17 cellular contexts compared by ENCODE assay signal in the genomic region with DNA sequence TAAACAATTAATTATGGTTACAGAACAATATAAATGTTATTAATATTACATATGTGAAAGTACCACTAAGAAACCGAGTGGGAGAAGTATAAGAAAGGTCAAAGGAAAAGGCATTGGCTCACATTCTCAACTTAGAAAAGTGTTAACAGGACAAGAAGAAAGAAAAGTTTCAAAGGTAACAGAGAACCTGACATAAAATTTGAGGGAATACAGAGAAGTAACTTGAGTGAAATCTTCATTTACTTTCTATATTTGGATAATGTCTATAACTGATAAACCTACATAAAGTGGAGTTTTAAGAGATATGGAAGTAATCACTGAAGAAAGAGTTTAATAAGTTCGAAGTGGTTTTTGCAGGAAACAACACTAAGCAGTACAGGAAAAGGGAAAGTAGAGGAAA. TPM values are rescaled to one million over a fixed set of nuclear protein-coding genes. Genes with fewer than 3 reads are reported as not detected.
DNase-seq lines count a peak whose midpoint lies in the region; ATAC-seq and TF ChIP-seq lines count a peak whose summit lies in the region.
"Had no signal": no experiment of that assay in that cellular context is flagged by ENCODE, and none has a peak within 500 bp of the region (broad histone marks: within the 10 kb centered on the region; RNA-seq: fewer than 3 reads in every experiment).

No MANE protein-coding gene starts in this region.

- peaks cover 98% of the 10 kb centered on the region for H3K79me2 ChIP-seq in hepatocyte

- no peaks in the 10 kb centered on the region for H3K9me2 ChIP-seq in hepatocyte (replicated peaks; ENCODE audit: insufficient read depth)

- 19 to 29% methylated on average over 2 of the region's 2 CpGs for WGBS in heart right ventricle, 2 donors
- 81% methylated on average over 2 of the region's 2 CpGs for WGBS in hepatocyte (ENCODE audit: low lambda C conversion rate, missing lambda C conversion rate)

- no peak overlapping the region for H2AFZ ChIP-seq in hepatocyte

- H3K9me3 ChIP-seq in heart right ventricle (no peaks in the 10 kb centered on the region), hepatocyte (ENCODE audit: low read depth) (no peaks in the 10 kb centered on the region), upper lobe of right lung (no peaks in the 10 kb centered on the region)
- H3K9me3 ChIP-seq: body of pancreas had no signal

- no peak overlapping the region for H3K27ac Mint-ChIP-seq in activated CD8-positive, alpha-beta T cell treated with anti-CD3 and anti-CD28 coated beads, Interleukin-2, amount 10 ng/mL, durations not matched to agents 7 days and 5 days
- H3K27ac Mint-ChIP-seq: activated B cell treated with CpG ODN at 0.5 μM for 24 hours had no signal

- no peak overlapping the region for H3K4me3 ChIP-seq in heart right ventricle
- no peak overlapping the region for H3K4me3 ChIP-seq in hepatocyte
- H3K4me3 ChIP-seq in upper lobe of right lung: no peak overlapping the region
- H3K4me3 ChIP-seq: body of pancreas had no signal

- H3K36me3 ChIP-seq in heart right ventricle (no peaks in the 10 kb centered on the region), hepatocyte (replicated peaks; ENCODE audit: insufficient read depth, low read depth) (no peaks in the 10 kb centered on the region), upper lobe of right lung (no peaks in the 10 kb centered on the region)

- H3K27me3 ChIP-seq in heart right ventricle (no peaks in the 10 kb centered on the region), hepatocyte (no peaks in the 10 kb centered on the region), upper lobe of right lung (no peaks in the 10 kb centered on the region)
- H3K27me3 ChIP-seq: body of pancreas had no signal

- peak overlapping the region; percentile 55 for H3K4me2 ChIP-seq in hepatocyte

- intact Hi-C loops in heart right ventricle (cut with DNase I): no loop called here
- intact Hi-C loops in left ventricle myocardium superior (cut with micrococcal nuclease): no loop called here
- intact Hi-C loops in upper lobe of right lung (cut with DNase I): no loop called here

- DNase-seq in heart right ventricle: no peak
- DNase-seq in left ventricle myocardium superior: no peak
- no peak for DNase-seq in activated CD8-positive, alpha-beta T cell treated with anti-CD3 and anti-CD28 coated beads, Interleukin-2, amount 10 ng/mL, durations not matched to agents 7 days and 5 days
- no peak for DNase-seq in hepatocyte (ENCODE audit: low spot score)
- DNase-seq in upper lobe of right lung: no peak
- no peak for DNase-seq in HuH-7.5 (ENCODE audit: low spot score)
- DNase-seq: activated B cell treated with CpG ODN at 0.5 μM for 24 hours; body of pancreas; effector CD8-positive, alpha-beta T cell; foreskin fibroblast; H9; mammary epithelial cell; NCI-H1694; NCI-H510A; stimulated activated naive CD4-positive, alpha-beta T cell had no signal

- POLR2A ChIA-PET in activated CD8-positive, alpha-beta T cell treated with anti-CD3 and anti-CD28 coated beads, Interleukin-2, amount 10 ng/mL, durations not matched to agents 7 days and 5 days (lab: Charles Lee): no interaction called here

- peak overlapping the region in 6 of 10 donors; percentile 0 to 30 (median 18) for H3K27ac ChIP-seq in heart right ventricle
- peak overlapping the region; percentile 53 for H3K27ac ChIP-seq in hepatocyte
- peak overlapping the region; percentile 15 for H3K27ac ChIP-seq in upper lobe of right lung
- H3K27ac ChIP-seq: body of pancreas had no signal

- ATAC-seq in heart right ventricle (no peak), left ventricle myocardium superior (no peak), upper lobe of right lung (no peak), HG02588 (IDR thresholded peaks at IDR 0.05; ENCODE audit: unreplicated experiment) (no peak), SK-N-SH treated with all-trans-retinoic acid at 6 μM for 48 hours (no peak)
- ATAC-seq in activated CD8-positive, alpha-beta T cell treated with anti-CD3 and anti-CD28 coated beads, Interleukin-2, amount 10 ng/mL, durations not matched to agents 7 days and 5 days: no peak
- ATAC-seq: body of pancreas had no signal

- H3K4me1 ChIP-seq in heart right ventricle (peaks cover 0 to 39% (median 23%) of the 10 kb centered on the region in 9 donors), hepatocyte (ENCODE audit: insufficient read depth) (peaks cover 14% of the 10 kb centered on the region), upper lobe of right lung (peaks cover 14% of the 10 kb centered on the region)

- H3K4me1 Mint-ChIP-seq in activated CD8-positive, alpha-beta T cell treated with anti-CD3 and anti-CD28 coated beads, Interleukin-2, amount 10 ng/mL, durations not matched to agents 7 days and 5 days (ENCODE audit: low read depth): peaks cover 43% of the 10 kb centered on the region

- H3K4me3 Mint-ChIP-seq in activated CD8-positive, alpha-beta T cell treated with anti-CD3 and anti-CD28 coated beads, Interleukin-2, amount 10 ng/mL, durations not matched to agents 7 days and 5 days: peak overlapping the region; percentile 9
- H3K4me3 Mint-ChIP-seq: activated B cell treated with CpG ODN at 0.5 μM for 24 hours, H9 had no signal

- TF ChIP-seq CTCF in heart right ventricle (IDR thresholded peaks at IDR 0.05) (no peak), hepatocyte (IDR thresholded peaks at IDR 0.05; ENCODE audit: poor library complexity) (no peak), upper lobe of right lung (IDR thresholded peaks at IDR 0.05) (no peak)

- peaks cover 6% of the 10 kb centered on the region for H3K9me3 Mint-ChIP-seq in activated CD8-positive, alpha-beta T cell treated with anti-CD3 and anti-CD28 coated beads, Interleukin-2, amount 10 ng/mL, durations not matched to agents 7 days and 5 days (ENCODE audit: insufficient read depth)
- H3K9me3 Mint-ChIP-seq: H9 had no signal

- H3K36me3 Mint-ChIP-seq in activated CD8-positive, alpha-beta T cell treated with anti-CD3 and anti-CD28 coated beads, Interleukin-2, amount 10 ng/mL, durations not matched to agents 7 days and 5 days (ENCODE audit: low read depth): peaks cover 10% of the 10 kb centered on the region

- CTCF ChIA-PET in activated CD8-positive, alpha-beta T cell treated with anti-CD3 and anti-CD28 coated beads, Interleukin-2, amount 10 ng/mL, durations not matched to agents 7 days and 5 days (lab: Charles Lee): no interaction called here

- no peaks in the 10 kb centered on the region for H3K27me3 Mint-ChIP-seq in activated CD8-positive, alpha-beta T cell treated with anti-CD3 and anti-CD28 coated beads, Interleukin-2, amount 10 ng/mL, durations not matched to agents 7 days and 5 days (ENCODE audit: low read depth)
- H3K27me3 Mint-ChIP-seq: activated B cell treated with CpG ODN at 0.5 μM for 24 hours had no signal

- H4K20me1 ChIP-seq in hepatocyte (ENCODE audit: insufficient read depth, poor library complexity, severe bottlenecking): peaks cover 7% of the 10 kb centered on the region

TF ChIP-seq in SK-N-SH treated with all-trans-retinoic acid at 6 μM for 48 hours, 23 proteins besides CTCF, POLR2A, EP300 and RAD21:
- TF ChIP-seq BACH2 (CRISPR knock-in tag; IDR thresholded peaks at IDR 0.05; ENCODE audit: borderline replicate concordance) (no peak), ZNF565 (CRISPR knock-in tag; conservative IDR thresholded peaks at IDR 0.05; ENCODE audit: low read depth) (no peak)

RNA-seq across cellular contexts. Expression of a gene that starts 30.1 kb away (rescaled TPM):
- total RNA-seq in heart right ventricle: 10 to 100 TPM; 30.2 to 43.9 (median 39.4) TPM
- 10 to 100 TPM; 34.0 to 43.2 TPM for polyA plus RNA-seq in heart right ventricle
- 31.1 TPM for total RNA-seq in left ventricle myocardium superior
- total RNA-seq in activated CD8-positive, alpha-beta T cell treated with anti-CD3 and anti-CD28 coated beads, Interleukin-2, amount 10 ng/mL, durations not matched to agents 7 days and 5 days: 10 to 100 TPM; 39.2 to 45.2 TPM
- 39.3 and 43.1 TPM in 2 replicates for total RNA-seq in hepatocyte
- polyA plus RNA-seq in hepatocyte: 30.0 and 31.3 TPM in 2 replicates
- total RNA-seq in upper lobe of right lung: 35.4 TPM
